1 cellular context compared by ENCODE assay signal in genomic region chrX:154444001-154444754, GRCh38.
A peak's percentile ranks its signal among the peaks of the same experiment; 100 is the strongest.
TF ChIP-seq lines count a peak whose summit lies in the region.

Gene FAM50A (plus strand): TSS chrX:154444141. CDS start chrX:154444236, 95 bp downstream.

TF ChIP-seq in GM12878, 131 proteins besides CTCF, POLR2A, EP300 and RAD21 (continued from another document):
- TF ChIP-seq BHLHE40 (IDR thresholded peaks at IDR 0.05; ENCODE audit: borderline replicate concordance in 1 of 2, low read depth in 2 of 2, low read length in 1 of 2) (peak in 1 of 2 experiments; percentile 77; a peak in 2 of 4 replicates), SRF (IDR thresholded peaks at IDR 0.05; ENCODE audit: low read depth in 2 of 2, low read length in 2 of 2) (no peak), LARP7 (IDR thresholded peaks at IDR 0.05) (peak; percentile 38; the same call in 1 of the 2 replicates), SPI1 (IDR thresholded peaks at IDR 0.05; ENCODE audit: borderline replicate concordance, insufficient read depth, low read depth, low read length) (no peak)
- TF ChIP-seq, protein P1, sequence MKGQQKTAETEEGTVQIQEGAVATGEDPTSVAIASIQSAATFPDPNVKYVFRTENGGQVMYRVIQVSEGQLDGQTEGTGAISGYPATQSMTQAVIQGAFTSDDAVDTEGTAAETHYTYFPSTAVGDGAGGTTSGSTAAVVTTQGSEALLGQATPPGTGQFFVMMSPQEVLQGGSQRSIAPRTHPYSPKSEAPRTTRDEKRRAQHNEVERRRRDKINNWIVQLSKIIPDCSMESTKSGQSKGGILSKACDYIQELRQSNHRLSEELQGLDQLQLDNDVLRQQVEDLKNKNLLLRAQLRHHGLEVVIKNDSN (IDR thresholded peaks at IDR 0.05; ENCODE audit: borderline replicate concordance, extremely low read length, insufficient read depth, low read depth, low read length): peak; percentile 4
- TF ChIP-seq, protein P2, sequence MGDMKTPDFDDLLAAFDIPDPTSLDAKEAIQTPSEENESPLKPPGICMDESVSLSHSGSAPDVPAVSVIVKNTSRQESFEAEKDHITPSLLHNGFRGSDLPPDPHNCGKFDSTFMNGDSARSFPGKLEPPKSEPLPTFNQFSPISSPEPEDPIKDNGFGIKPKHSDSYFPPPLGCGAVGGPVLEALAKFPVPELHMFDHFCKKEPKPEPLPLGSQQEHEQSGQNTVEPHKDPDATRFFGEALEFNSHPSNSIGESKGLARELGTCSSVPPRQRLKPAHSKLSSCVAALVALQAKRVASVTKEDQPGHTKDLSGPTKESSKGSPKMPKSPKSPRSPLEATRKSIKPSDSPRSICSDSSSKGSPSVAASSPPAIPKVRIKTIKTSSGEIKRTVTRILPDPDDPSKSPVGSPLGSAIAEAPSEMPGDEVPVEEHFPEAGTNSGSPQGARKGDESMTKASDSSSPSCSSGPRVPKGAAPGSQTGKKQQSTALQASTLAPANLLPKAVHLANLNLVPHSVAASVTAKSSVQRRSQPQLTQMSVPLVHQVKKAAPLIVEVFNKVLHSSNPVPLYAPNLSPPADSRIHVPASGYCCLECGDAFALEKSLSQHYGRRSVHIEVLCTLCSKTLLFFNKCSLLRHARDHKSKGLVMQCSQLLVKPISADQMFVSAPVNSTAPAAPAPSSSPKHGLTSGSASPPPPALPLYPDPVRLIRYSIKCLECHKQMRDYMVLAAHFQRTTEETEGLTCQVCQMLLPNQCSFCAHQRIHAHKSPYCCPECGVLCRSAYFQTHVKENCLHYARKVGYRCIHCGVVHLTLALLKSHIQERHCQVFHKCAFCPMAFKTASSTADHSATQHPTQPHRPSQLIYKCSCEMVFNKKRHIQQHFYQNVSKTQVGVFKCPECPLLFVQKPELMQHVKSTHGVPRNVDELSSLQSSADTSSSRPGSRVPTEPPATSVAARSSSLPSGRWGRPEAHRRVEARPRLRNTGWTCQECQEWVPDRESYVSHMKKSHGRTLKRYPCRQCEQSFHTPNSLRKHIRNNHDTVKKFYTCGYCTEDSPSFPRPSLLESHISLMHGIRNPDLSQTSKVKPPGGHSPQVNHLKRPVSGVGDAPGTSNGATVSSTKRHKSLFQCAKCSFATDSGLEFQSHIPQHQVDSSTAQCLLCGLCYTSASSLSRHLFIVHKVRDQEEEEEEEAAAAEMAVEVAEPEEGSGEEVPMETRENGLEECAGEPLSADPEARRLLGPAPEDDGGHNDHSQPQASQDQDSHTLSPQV (IDR thresholded peaks at IDR 0.05): no peak
TF ChIP-seq in GM12878: peak in this region for 8.
